Comparison of ENCODE assay signal across 11 cellular contexts in the genomic region with DNA sequence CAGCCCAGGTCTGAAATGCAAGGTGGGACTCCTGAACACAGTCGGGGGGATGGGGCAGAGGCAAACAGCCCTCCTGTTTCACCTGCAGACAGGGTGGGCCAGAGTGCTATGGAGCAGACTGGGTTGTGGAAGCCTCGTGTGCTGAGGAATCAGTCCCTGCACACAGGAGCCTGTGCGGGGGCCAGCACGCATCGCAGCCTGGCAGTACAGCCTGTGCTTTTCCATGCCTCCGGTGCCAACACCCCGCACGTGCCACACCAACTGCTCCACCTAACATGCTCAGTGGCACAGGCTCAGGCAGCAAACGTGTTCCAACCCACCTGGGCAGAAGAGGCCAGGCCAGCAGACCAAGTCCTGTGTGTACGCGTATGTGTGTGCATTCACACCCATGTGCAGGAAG.
"Had no signal": no experiment of that assay in that cellular context is flagged by ENCODE, and none has a peak within 500 bp of the region (broad histone marks: within the 10 kb centered on the region; RNA-seq: fewer than 3 reads in every experiment).

No MANE protein-coding gene starts in this region.

- H3K4me3 ChIP-seq: esophagus squamous epithelium, psoas muscle, tibial nerve had no signal

- H3K27me3 Mint-ChIP-seq: activated T-cell treated with anti-CD3 and anti-CD28 coated beads, Interleukin-2, amount 50 U/mL, for 24 hours had no signal

- ATAC-seq: psoas muscle had no signal

- DNase-seq: activated CD4-positive, alpha-beta T cell treated with anti-CD3 and anti-CD28 coated beads for 1 hour; activated CD4-positive, alpha-beta T cell treated with anti-CD3 and anti-CD28 coated beads, Interleukin-2, amount 50 U/mL, for 48 hours; activated effector memory CD4-positive, alpha-beta T cell treated with anti-CD3 and anti-CD28 coated beads, Interleukin-2, amount 50 U/mL, for 16 hours; activated T-cell treated with anti-CD3 and anti-CD28 coated beads, Interleukin-2, amount 50 U/mL, for 24 hours; esophagus squamous epithelium; nephron progenitor cell; psoas muscle; stimulated activated naive CD4-positive, alpha-beta T cell had no signal

- H3K27ac ChIP-seq: esophagus squamous epithelium, psoas muscle had no signal

- H3K9me3 Mint-ChIP-seq: activated naive CD4-positive, alpha-beta T cell treated with anti-CD3 and anti-CD28 coated beads, Interleukin-2, amount 50 U/mL, for 72 hours; activated T-cell treated with anti-CD3 and anti-CD28 coated beads, Interleukin-2, amount 50 U/mL, for 24 hours had no signal

- H3K4me3 Mint-ChIP-seq: activated T-cell treated with anti-CD3 and anti-CD28 coated beads, Interleukin-2, amount 50 U/mL, for 24 hours; brain; nephron progenitor cell had no signal

- H3K27me3 ChIP-seq: esophagus squamous epithelium, tibial nerve had no signal

- H3K9me3 ChIP-seq: esophagus squamous epithelium, psoas muscle, tibial nerve had no signal
